8 cellular contexts compared by ENCODE assay signal in the genomic region with DNA sequence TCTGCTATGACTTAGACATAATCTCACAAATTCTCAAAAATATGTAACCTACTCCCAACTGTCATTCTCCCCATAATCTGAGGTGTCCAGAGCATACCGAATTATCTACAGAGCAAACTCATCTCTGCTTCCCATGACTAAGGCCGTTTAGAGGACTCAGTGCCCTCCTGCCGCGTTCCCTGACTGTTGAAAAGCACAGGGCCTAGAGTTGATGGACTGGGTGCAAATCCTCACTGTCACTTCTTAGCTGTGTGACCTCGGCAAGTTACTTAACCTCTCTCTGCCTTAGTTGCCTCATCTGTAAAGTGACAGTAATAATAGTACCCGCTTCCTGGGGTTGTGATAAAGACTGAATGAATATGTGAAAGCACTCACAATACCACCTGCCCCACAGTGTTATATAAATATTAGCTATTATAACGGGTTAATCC. TPM values are rescaled to one million over a fixed set of nuclear protein-coding genes. Genes with fewer than 3 reads are reported as not detected.
DNase-seq lines count a peak whose midpoint lies in the region; ATAC-seq and TF ChIP-seq lines count a peak whose summit lies in the region.

No MANE protein-coding gene starts in this region.

- H2BK20ac ChIP-seq in IMR-90 (ENCODE audit: low read depth, low read length) = no peak overlapping the region

- no peak for TF ChIP-seq CTCF in BE2C (IDR thresholded peaks at IDR 0.05; ENCODE audit: low read depth, low read length)
- no peak for TF ChIP-seq CTCF in IMR-90 (conservative IDR thresholded peaks at IDR 0.05; ENCODE audit: low read depth, low read length)
- TF ChIP-seq CTCF in body of pancreas (IDR thresholded peaks at IDR 0.05) = no peak

- no peak overlapping the region for H4K5ac ChIP-seq in IMR-90 (ENCODE audit: low read depth, low read length)

- peak overlapping the region; percentile 25 to 88 (median 84) for H3K4me3 Mint-ChIP-seq in naive B cell

- no peak overlapping the region for H2AK5ac ChIP-seq in IMR-90 (ENCODE audit: low read depth, low read length)

- no peak for ATAC-seq in IMR-90 (ENCODE audit: low read depth)
- no peak for ATAC-seq in body of pancreas
- ATAC-seq in naive B cell (ENCODE audit: low read depth in 2 of 2) = no peak
- ATAC-seq in GM21619 (IDR thresholded peaks at IDR 0.05; ENCODE audit: unreplicated experiment) = no peak
- no peak for ATAC-seq in GM18502 (IDR thresholded peaks at IDR 0.05; ENCODE audit: poor library complexity, unreplicated experiment)

- peak overlapping the region; percentile 79 for H3K4me3 ChIP-seq in BE2C (ENCODE audit: low read depth, low read length)
- H3K4me3 ChIP-seq in IMR-90 (ENCODE audit: insufficient read depth, low read depth, low read length) = peak overlapping the region; percentile 89
- H3K4me3 ChIP-seq in body of pancreas = no peak overlapping the region

- H3K56ac ChIP-seq in IMR-90 (ENCODE audit: extremely low read depth, insufficient read depth, low read length) = no peak overlapping the region

- no peaks in the 10 kb centered on the region for H3K36me3 Mint-ChIP-seq in naive B cell

- H3K36me3 ChIP-seq in BE2C = no peaks in the 10 kb centered on the region
- no peaks in the 10 kb centered on the region for H3K36me3 ChIP-seq in IMR-90 (ENCODE audit: control insufficient read depth, insufficient read depth, low read length)
- H3K36me3 ChIP-seq in body of pancreas (replicated peaks in 1 of 2; ENCODE audit: insufficient read depth in 1 of 2, low read depth in 2 of 2) = no peaks in the 10 kb centered on the region

- no peak overlapping the region for H4K91ac ChIP-seq in IMR-90 (ENCODE audit: insufficient read depth, low read depth, low read length)

- intact Hi-C loops in IMR-90 (cut with micrococcal nuclease) (loop anchor here (1.0 kb wide), 1 partner anchor 85 kb away; no protein-coding TSS in a partner anchor), body of pancreas (cut with DNase I) (loop anchor here (5.0 to 10.0 kb wide), 2 partner anchors 40 to 93 kb away; a partner anchor contains a TSS)

- no TSS peak for BruUV-seq in IMR-90 (replicated peaks; lab: Mats Ljungman, UMichigan)

- H3K9me3 Mint-ChIP-seq in naive B cell = no peaks in the 10 kb centered on the region

- TF ChIP-seq POLR2A in IMR-90 (IDR thresholded peaks at IDR 0.05; ENCODE audit: low read depth, low read length) (no peak), body of pancreas (IDR thresholded peaks at IDR 0.05) (no peak)

- TF ChIP-seq RAD21 in IMR-90 (IDR thresholded peaks at IDR 0.05; ENCODE audit: low read length) = no peak

- peak overlapping the region; percentile 82 for H3K4me2 ChIP-seq in IMR-90 (ENCODE audit: low read depth, low read length)

- dilution Hi-C loops in IMR-90 (cut with HindIII; ENCODE audit: low sequenced_read_pairs, unreplicated experiment) = no loop called here

- no peak overlapping the region for H2BK120ac ChIP-seq in IMR-90 (ENCODE audit: low read depth, low read length)

- H3K27me3 ChIP-seq in BE2C (no peaks in the 10 kb centered on the region), IMR-90 (ENCODE audit: control insufficient read depth, insufficient read depth, low read length) (no peaks in the 10 kb centered on the region), body of pancreas (no peaks in the 10 kb centered on the region)

- H4K20me1 ChIP-seq in IMR-90 (ENCODE audit: insufficient read depth, low read length) = no peaks in the 10 kb centered on the region

- peaks cover 5% of the 10 kb centered on the region; the same call in 1 of the 2 replicates for H3K9me1 ChIP-seq in IMR-90 (ENCODE audit: insufficient read depth, low read length)

- H3K27me3 Mint-ChIP-seq in naive B cell = peaks cover 0 to 8% (median 0%) of the 10 kb centered on the region in 3 donors

- in situ Hi-C loops in IMR-90 (cut with MboI; ENCODE audit: low sequenced_read_pairs) = no loop called here

- 0 out of 2 replicates have a peak overlapping the region, but pooled peaks have one; percentile 50 for H3K4ac ChIP-seq in IMR-90 (ENCODE audit: low read depth, low read length)

- H3K4me1 ChIP-seq in BE2C (peaks cover 22% of the 10 kb centered on the region), IMR-90 (ENCODE audit: control insufficient read depth, insufficient read depth, low read length) (peaks cover 2% of the 10 kb centered on the region), body of pancreas (peaks cover 33% of the 10 kb centered on the region)

- H3K18ac ChIP-seq in IMR-90 (ENCODE audit: low read depth, low read length) = no peak overlapping the region

- H2BK5ac ChIP-seq in IMR-90 (ENCODE audit: low read depth, low read length, poor library complexity, severe bottlenecking) = no peak overlapping the region

- H3K23ac ChIP-seq in IMR-90 (ENCODE audit: low read depth, low read length) = peak overlapping the region; percentile 68; the same call in 1 of the 2 replicates

- DNase-seq in BE2C = no peak
- no peak for DNase-seq in IMR-90
- peak in 1 of 4 donors; percentile 24 for DNase-seq in body of pancreas
- DNase-seq in naive B cell = no peak
- no peak for DNase-seq in activated CD8-positive, alpha-beta memory T cell treated with anti-CD3 and anti-CD28 coated beads for 24 hours
- no peak for DNase-seq in AG08395 (ENCODE audit: low spot score)

- H2BK15ac ChIP-seq in IMR-90 (ENCODE audit: low read depth, low read length) = no peak overlapping the region

- peak overlapping the region; percentile 47 for H2AK9ac ChIP-seq in IMR-90 (replicated peaks; ENCODE audit: low read depth, low read length, poor library complexity)

- peaks cover 0 to 20% of the 10 kb centered on the region in 2 experiments; a peak in 2 of 4 replicates for H3K79me1 ChIP-seq in IMR-90 (ENCODE audit: low read depth in 1 of 2, low read length in 2 of 2)

- H4K8ac ChIP-seq in IMR-90 (ENCODE audit: low read depth in 2 of 2, low read length in 2 of 2) = peak overlapping the region in 1 of 2 experiments; percentile 1; a peak in 1 of 4 replicates

- peaks cover 23 to 33% (median 31%) of the 10 kb centered on the region in 3 donors for H3K4me1 Mint-ChIP-seq in naive B cell

- WGBS in IMR-90 (ENCODE audit: extremely low coverage in 2 of 2, insufficient read length in 1 of 2), 2 experiments = no CpG with 5 or more reads among the region's 7 CpGs
- 19 to 35% methylated on average over 6 to 7 of the region's 7 CpGs for WGBS in body of pancreas, 2 donors

- no peak overlapping the region for H3K27ac ChIP-seq in IMR-90 (ENCODE audit: insufficient read depth, low read length)
- peak overlapping the region; percentile 88 to 98 (median 96) for H3K27ac ChIP-seq in body of pancreas

- CTCF ChIA-PET in IMR-90 (lab: Yijun Ruan, JAX) = no interaction called here

- H3K9me3 ChIP-seq in BE2C = no peaks in the 10 kb centered on the region
- no peaks in the 10 kb centered on the region for H3K9me3 ChIP-seq in IMR-90 (ENCODE audit: control insufficient read depth, insufficient read depth, low read length)
- no peaks in the 10 kb centered on the region for H3K9me3 ChIP-seq in body of pancreas

- H2AFZ ChIP-seq in IMR-90 (replicated peaks; ENCODE audit: low read length, poor library complexity) = peak overlapping the region; percentile 47

- H3K27ac Mint-ChIP-seq in naive B cell = no peak overlapping the region

- POLR2A ChIA-PET in IMR-90 (lab: Charles Lee; ENCODE audit: unreplicated experiment) = no interaction called here

- no peak overlapping the region for H3K9ac ChIP-seq in IMR-90 (ENCODE audit: low read depth, low read length)

- H3K14ac ChIP-seq in IMR-90 (replicated peaks; ENCODE audit: low read depth, low read length) = no peak overlapping the region; the same call in 1 of the 2 replicates

TF ChIP-seq in IMR-90, 13 proteins besides CTCF, POLR2A, EP300 and RAD21:
- TF ChIP-seq MAFK (IDR thresholded peaks at IDR 0.05; ENCODE audit: low read depth, low read length) = no peak
- TF ChIP-seq NFE2L2 (IDR thresholded peaks at IDR 0.05; ENCODE audit: low read depth, low read length) = no peak
- no peak for TF ChIP-seq CHD1 (IDR thresholded peaks at IDR 0.05; ENCODE audit: low read depth, low read length)
- TF ChIP-seq MXI1 (IDR thresholded peaks at IDR 0.05; ENCODE audit: borderline replicate concordance, low read depth, low read length) = no peak
TF ChIP-seq in IMR-90: peak in this region for 0.

RNA-seq across cellular contexts. Expression of a gene that starts 4.7 kb away (rescaled TPM):
- polyA plus RNA-seq in BE2C (2012; ENCODE audit: insufficient read depth, insufficient read length, low read depth) = 423 TPM
- total RNA-seq in IMR-90 (2012; rRNA removed) (164 and 182 TPM in 2 replicates), body of pancreas (10 to 100 TPM; 44.9 to 54.1 TPM)
- polyA plus RNA-seq in IMR-90 (2012; rRNA removed) (264 and 300 TPM in 2 replicates), naive B cell (ENCODE audit: low read depth in 6 of 6) (1 to 10 TPM; 2.5 to 7.9 (median 6.7) TPM)
- polyA plus RNA-seq in IMR-90 (2012; cell fraction: cytosol; rRNA removed) = 161 and 414 TPM in 2 replicates
- 339 and 399 TPM in 2 replicates for polyA plus RNA-seq in IMR-90 (2012; cell fraction: nucleus; rRNA removed; ENCODE audit: low replicate concordance)

RNA-seq across cellular contexts. Expression of a gene that starts 43.6 kb away (rescaled TPM):
- 20.1 TPM for polyA plus RNA-seq in BE2C (2012; ENCODE audit: insufficient read depth, insufficient read length, low read depth)
- total RNA-seq in IMR-90 (2012; rRNA removed) (15.8 and 16.3 TPM in 2 replicates), body of pancreas (10 to 100 TPM; 15.6 to 21.8 TPM)
- polyA plus RNA-seq in IMR-90 (2012; rRNA removed) (13.8 and 14.7 TPM in 2 replicates), naive B cell (ENCODE audit: low read depth in 6 of 6) (10 to 100 TPM in 5 of 6 donors, 1 to 10 TPM in 1; 8.7 to 16.6 (median 13.3) TPM)
- polyA plus RNA-seq in IMR-90 (2012; cell fraction: cytosol; rRNA removed) = 7.0 and 8.4 TPM in 2 replicates
- 9.6 and 25.1 TPM in 2 replicates for polyA plus RNA-seq in IMR-90 (2012; cell fraction: nucleus; rRNA removed; ENCODE audit: low replicate concordance)

Comparison
In these comparisons a context has a peak if more than half of its experiments do, and no peak if none do; other contexts are left out.
1. H3K4me3 ChIP-seq: peak in BE2C (single experiment) and IMR-90 (single experiment); none in body of pancreas (0 of 2).